Comparison of ENCODE assay signal across 1 cellular context in the genomic region with DNA sequence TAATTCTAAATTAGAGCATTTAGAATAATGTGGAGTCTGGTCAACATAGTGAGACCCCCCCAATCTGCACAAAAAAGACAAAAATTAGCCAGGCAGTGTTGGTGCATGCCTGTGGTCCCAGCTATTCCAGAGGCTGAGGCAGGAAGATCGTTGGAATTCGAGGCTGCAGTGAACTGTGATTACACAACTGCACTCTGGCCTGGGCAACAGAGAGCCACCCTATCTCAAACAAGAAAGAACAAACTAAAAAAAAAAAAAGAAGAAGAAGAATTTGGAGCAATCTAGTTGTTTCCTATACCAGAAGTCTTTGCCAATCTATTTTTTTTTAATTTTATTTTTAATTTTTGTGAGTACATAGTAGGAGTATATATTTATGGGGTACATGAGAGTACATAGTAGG.
TF ChIP-seq lines count a peak whose summit lies in the region.

No MANE protein-coding gene starts in this region.

TF ChIP-seq in HepG2, 621 proteins besides CTCF, POLR2A, EP300 and RAD21 (continued from another document and continues in another):
- TF ChIP-seq ZNF280D (CRISPR knock-in tag; IDR thresholded peaks at IDR 0.05) (no peak), TGIF2 (CRISPR knock-in tag; IDR thresholded peaks at IDR 0.05) (no peak), HNF4A (CRISPR knock-in tag; IDR thresholded peaks at IDR 0.05) (peak; percentile 86), YEATS4 (CRISPR knock-in tag; IDR thresholded peaks at IDR 0.05; ENCODE audit: borderline replicate concordance) (peak; percentile 43; the same call in 1 of the 2 replicates), DMAP1 (CRISPR knock-in tag; IDR thresholded peaks at IDR 0.05) (no peak), ZNF746 (CRISPR knock-in tag; IDR thresholded peaks at IDR 0.05) (no peak), ZNF468 (CRISPR knock-in tag; IDR thresholded peaks at IDR 0.05) (no peak), CBX1 (IDR thresholded peaks at IDR 0.05; ENCODE audit: low read depth) (no peak), SATB2 (CRISPR knock-in tag; IDR thresholded peaks at IDR 0.05) (no peak), HNRNPL (IDR thresholded peaks at IDR 0.05; ENCODE audit: low read depth, low read length) (no peak), ZBTB38 (CRISPR knock-in tag; IDR thresholded peaks at IDR 0.05) (no peak), PLRG1 (conservative IDR thresholded peaks at IDR 0.05) (no peak), ZNF564 (CRISPR knock-in tag; IDR thresholded peaks at IDR 0.05) (no peak), DPF2 (CRISPR knock-in tag; IDR thresholded peaks at IDR 0.05; ENCODE audit: borderline replicate concordance, low read depth) (peak; percentile 78; the same call in 1 of the 2 replicates), GPN1 (CRISPR knock-in tag; IDR thresholded peaks at IDR 0.05; ENCODE audit: borderline replicate concordance) (no peak), ZNF367 (CRISPR knock-in tag; IDR thresholded peaks at IDR 0.05; ENCODE audit: borderline replicate concordance) (no peak), ZMAT3 (CRISPR knock-in tag; conservative IDR thresholded peaks at IDR 0.05) (no peak), ZNF557 (CRISPR knock-in tag; IDR thresholded peaks at IDR 0.05) (no peak), ELF1 (CRISPR knock-in tag; IDR thresholded peaks at IDR 0.05) (peak; percentile 45; the same call in 1 of the 2 replicates), ISL2 (CRISPR knock-in tag; IDR thresholded peaks at IDR 0.05) (no peak), ZNF446 (CRISPR knock-in tag; IDR thresholded peaks at IDR 0.05) (no peak), RXRB (CRISPR knock-in tag; IDR thresholded peaks at IDR 0.05; ENCODE audit: borderline replicate concordance) (peak; percentile 72; the same call in 1 of the 2 replicates), ZNF160 (CRISPR knock-in tag; IDR thresholded peaks at IDR 0.05) (no peak), BRCA1 (CRISPR knock-in tag; IDR thresholded peaks at IDR 0.05) (peak; percentile 23; the same call in 1 of the 2 replicates), HNRNPH1 (optimal IDR thresholded peaks at IDR 0.05; ENCODE audit: low read depth, low read length) (no peak), ZNF879 (CRISPR knock-in tag; IDR thresholded peaks at IDR 0.05) (no peak), ZNF263 (CRISPR knock-in tag; IDR thresholded peaks at IDR 0.05) (no peak; the same call in 1 of the 2 replicates), ZSCAN12 (CRISPR knock-in tag; IDR thresholded peaks at IDR 0.05) (no peak), NR0B2 (CRISPR knock-in tag; IDR thresholded peaks at IDR 0.05) (no peak), TCF7L2 (IDR thresholded peaks at IDR 0.05; ENCODE audit: low read depth, low read length) (no peak), DNMT1 (CRISPR knock-in tag; IDR thresholded peaks at IDR 0.05) (no peak), ZNF7 (CRISPR knock-in tag; IDR thresholded peaks at IDR 0.05) (no peak)
- TF ChIP-seq, protein P1, sequence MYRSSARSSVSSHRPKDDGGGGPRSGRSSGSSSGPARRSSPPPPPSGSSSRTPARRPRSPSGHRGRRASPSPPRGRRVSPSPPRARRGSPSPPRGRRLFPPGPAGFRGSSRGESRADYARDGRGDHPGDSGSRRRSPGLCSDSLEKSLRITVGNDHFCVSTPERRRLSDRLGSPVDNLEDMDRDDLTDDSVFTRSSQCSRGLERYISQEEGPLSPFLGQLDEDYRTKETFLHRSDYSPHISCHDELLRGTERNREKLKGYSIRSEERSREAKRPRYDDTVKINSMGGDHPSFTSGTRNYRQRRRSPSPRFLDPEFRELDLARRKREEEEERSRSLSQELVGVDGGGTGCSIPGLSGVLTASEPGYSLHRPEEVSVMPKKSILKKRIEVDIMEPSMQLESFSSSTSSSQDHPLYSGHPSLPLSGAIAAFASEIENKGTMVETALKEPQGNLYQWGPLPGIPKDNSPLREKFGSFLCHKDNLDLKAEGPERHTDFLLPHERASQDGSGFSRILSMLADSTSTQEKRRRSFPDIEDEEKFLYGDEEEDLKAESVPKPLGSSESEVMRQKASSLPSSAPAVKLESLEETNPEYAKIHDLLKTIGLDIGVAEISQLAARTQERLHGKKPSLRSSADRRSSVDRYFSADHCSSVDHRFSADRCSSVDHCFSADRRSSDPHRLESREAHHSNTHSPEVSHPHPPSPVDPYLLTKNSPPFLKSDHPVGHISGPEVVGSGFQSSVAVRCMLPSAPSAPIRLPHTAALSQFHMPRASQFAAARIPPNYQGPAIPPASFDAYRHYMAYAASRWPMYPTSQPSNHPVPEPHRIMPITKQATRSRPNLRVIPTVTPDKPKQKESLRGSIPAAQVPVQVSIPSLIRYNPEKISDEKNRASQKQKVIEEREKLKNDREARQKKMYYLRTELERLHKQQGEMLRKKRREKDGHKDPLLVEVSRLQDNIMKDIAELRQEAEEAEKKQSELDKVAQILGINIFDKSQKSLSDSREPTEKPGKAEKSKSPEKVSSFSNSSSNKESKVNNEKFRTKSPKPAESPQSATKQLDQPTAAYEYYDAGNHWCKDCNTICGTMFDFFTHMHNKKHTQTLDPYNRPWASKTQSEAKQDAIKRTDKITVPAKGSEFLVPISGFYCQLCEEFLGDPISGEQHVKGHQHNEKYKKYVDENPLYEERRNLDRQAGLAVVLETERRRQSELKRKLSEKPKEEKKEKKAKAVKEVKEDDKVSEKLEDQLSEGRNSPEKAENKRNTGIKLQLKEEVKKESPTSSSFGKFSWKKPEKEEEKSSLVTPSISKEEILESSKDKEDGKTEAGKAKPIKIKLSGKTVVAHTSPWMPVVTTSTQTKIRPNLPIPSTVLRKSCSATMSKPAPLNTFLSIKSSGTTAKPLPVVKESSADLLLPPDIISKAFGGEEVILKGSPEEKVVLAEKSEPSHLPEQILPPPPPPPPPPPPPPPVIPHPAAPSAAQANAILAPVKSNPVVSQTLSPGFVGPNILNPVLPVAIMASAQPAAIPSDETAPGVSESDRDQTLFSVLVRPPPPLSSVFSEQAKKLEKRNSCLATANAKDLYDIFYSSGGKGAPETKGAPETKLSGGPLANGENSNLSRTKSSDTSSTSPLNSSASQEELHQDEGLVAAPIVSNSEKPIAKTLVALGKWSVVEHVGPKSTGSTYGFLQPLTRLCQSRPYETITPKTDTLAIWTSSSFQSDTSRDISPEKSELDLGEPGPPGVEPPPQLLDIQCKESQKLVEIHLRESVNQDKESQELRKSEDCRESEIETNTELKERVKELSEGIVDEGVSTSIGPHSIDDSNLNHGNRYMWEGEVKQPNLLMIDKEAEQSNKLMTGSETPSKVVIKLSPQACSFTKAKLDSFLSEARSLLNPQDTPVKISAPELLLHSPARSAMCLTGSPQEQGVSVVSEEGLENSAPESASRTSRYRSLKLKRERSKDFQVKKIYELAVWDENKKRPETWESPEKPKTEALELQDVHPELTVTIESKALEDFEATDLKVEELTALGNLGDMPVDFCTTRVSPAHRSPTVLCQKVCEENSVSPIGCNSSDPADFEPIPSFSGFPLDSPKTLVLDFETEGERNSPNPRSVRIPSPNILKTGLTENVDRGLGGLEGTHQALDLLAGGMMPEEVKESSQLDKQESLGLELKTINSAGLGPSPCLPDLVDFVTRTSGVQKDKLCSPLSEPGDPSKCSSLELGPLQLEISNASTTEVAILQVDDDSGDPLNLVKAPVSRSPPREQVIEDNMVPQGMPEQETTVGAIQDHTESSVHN (CRISPR knock-in tag; IDR thresholded peaks at IDR 0.05): no peak
- TF ChIP-seq, protein P2, sequence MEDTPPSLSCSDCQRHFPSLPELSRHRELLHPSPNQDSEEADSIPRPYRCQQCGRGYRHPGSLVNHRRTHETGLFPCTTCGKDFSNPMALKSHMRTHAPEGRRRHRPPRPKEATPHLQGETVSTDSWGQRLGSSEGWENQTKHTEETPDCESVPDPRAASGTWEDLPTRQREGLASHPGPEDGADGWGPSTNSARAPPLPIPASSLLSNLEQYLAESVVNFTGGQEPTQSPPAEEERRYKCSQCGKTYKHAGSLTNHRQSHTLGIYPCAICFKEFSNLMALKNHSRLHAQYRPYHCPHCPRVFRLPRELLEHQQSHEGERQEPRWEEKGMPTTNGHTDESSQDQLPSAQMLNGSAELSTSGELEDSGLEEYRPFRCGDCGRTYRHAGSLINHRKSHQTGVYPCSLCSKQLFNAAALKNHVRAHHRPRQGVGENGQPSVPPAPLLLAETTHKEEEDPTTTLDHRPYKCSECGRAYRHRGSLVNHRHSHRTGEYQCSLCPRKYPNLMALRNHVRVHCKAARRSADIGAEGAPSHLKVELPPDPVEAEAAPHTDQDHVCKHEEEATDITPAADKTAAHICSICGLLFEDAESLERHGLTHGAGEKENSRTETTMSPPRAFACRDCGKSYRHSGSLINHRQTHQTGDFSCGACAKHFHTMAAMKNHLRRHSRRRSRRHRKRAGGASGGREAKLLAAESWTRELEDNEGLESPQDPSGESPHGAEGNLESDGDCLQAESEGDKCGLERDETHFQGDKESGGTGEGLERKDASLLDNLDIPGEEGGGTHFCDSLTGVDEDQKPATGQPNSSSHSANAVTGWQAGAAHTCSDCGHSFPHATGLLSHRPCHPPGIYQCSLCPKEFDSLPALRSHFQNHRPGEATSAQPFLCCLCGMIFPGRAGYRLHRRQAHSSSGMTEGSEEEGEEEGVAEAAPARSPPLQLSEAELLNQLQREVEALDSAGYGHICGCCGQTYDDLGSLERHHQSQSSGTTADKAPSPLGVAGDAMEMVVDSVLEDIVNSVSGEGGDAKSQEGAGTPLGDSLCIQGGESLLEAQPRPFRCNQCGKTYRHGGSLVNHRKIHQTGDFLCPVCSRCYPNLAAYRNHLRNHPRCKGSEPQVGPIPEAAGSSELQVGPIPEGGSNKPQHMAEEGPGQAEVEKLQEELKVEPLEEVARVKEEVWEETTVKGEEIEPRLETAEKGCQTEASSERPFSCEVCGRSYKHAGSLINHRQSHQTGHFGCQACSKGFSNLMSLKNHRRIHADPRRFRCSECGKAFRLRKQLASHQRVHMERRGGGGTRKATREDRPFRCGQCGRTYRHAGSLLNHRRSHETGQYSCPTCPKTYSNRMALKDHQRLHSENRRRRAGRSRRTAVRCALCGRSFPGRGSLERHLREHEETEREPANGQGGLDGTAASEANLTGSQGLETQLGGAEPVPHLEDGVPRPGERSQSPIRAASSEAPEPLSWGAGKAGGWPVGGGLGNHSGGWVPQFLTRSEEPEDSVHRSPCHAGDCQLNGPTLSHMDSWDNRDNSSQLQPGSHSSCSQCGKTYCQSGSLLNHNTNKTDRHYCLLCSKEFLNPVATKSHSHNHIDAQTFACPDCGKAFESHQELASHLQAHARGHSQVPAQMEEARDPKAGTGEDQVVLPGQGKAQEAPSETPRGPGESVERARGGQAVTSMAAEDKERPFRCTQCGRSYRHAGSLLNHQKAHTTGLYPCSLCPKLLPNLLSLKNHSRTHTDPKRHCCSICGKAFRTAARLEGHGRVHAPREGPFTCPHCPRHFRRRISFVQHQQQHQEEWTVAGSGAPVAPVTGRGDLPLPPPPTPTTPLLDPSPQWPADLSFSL (CRISPR knock-in tag; IDR thresholded peaks at IDR 0.05): no peak
- TF ChIP-seq, protein P3, sequence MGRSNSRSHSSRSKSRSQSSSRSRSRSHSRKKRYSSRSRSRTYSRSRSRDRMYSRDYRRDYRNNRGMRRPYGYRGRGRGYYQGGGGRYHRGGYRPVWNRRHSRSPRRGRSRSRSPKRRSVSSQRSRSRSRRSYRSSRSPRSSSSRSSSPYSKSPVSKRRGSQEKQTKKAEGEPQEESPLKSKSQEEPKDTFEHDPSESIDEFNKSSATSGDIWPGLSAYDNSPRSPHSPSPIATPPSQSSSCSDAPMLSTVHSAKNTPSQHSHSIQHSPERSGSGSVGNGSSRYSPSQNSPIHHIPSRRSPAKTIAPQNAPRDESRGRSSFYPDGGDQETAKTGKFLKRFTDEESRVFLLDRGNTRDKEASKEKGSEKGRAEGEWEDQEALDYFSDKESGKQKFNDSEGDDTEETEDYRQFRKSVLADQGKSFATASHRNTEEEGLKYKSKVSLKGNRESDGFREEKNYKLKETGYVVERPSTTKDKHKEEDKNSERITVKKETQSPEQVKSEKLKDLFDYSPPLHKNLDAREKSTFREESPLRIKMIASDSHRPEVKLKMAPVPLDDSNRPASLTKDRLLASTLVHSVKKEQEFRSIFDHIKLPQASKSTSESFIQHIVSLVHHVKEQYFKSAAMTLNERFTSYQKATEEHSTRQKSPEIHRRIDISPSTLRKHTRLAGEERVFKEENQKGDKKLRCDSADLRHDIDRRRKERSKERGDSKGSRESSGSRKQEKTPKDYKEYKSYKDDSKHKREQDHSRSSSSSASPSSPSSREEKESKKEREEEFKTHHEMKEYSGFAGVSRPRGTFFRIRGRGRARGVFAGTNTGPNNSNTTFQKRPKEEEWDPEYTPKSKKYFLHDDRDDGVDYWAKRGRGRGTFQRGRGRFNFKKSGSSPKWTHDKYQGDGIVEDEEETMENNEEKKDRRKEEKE (IDR thresholded peaks at IDR 0.05): no peak
